ENCODE assay signal across 16 cellular contexts in genomic region chr10:69638642-69639041, GRCh38. TPM values are rescaled to one million over a fixed set of nuclear protein-coding genes. Genes with fewer than 3 reads are reported as not detected.
"Had no signal": no experiment of that assay in that cellular context is flagged by ENCODE, and none has a peak within 500 bp of the region (broad histone marks: within the 10 kb centered on the region; RNA-seq: fewer than 3 reads in every experiment).

No MANE protein-coding gene starts in this region.

- H3K27me3 Mint-ChIP-seq: activated CD8-positive, alpha-beta memory T cell treated with anti-CD3 and anti-CD28 coated beads, Interleukin-2, amount 10 ng/mL, durations not matched to agents 7 days and 5 days had no signal

- H3K4me3 Mint-ChIP-seq: activated CD8-positive, alpha-beta memory T cell treated with anti-CD3 and anti-CD28 coated beads, Interleukin-2, amount 10 ng/mL, durations not matched to agents 7 days and 5 days; activated CD8-positive, alpha-beta T cell treated with anti-CD3 and anti-CD28 coated beads, Interleukin-2, amount 10 ng/mL, durations not matched to agents 7 days and 5 days; activated naive CD4-positive, alpha-beta T cell treated with anti-CD3 and anti-CD28 coated beads, Interleukin-2, amount 10 ng/mL, durations not matched to agents 7 days and 5 days; activated T-cell treated with anti-CD3 and anti-CD28 coated beads, Interleukin-2, amount 50 U/mL, for 24 hours; activated T-helper 1 cell treated with anti-CD3 and anti-CD28 coated beads, Interleukin-12 subunit alpha, Interleukin-12 subunit beta, Interleukin-2, Interleukin-4 antibody, amounts not matched to agents 30 ng/mL and 10 ng/mL and 1 ng/mL, durations not matched to agents 14 hours and 24 hours and 36 hours; IgD-negative memory B cell; T-helper 1 cell treated with Interleukin-12 subunit alpha and Interleukin-12 subunit beta and Interleukin-4 antibody, amounts not matched to agents 30 μg/mL and 1 μg/mL, for 36 hours; WTC11 had no signal

- H3K4me1 ChIP-seq: breast epithelium, SJCRH30 had no signal

- H3K36me3 Mint-ChIP-seq: activated CD8-positive, alpha-beta memory T cell treated with anti-CD3 and anti-CD28 coated beads, Interleukin-2, amount 10 ng/mL, durations not matched to agents 7 days and 5 days; activated naive CD4-positive, alpha-beta T cell treated with anti-CD3 and anti-CD28 coated beads, Interleukin-2, amount 10 ng/mL, durations not matched to agents 7 days and 5 days; IgD-negative memory B cell had no signal

- H3K9me3 Mint-ChIP-seq: activated naive CD4-positive, alpha-beta T cell treated with anti-CD3 and anti-CD28 coated beads, Interleukin-2, amount 10 ng/mL, durations not matched to agents 7 days and 5 days; activated T-cell treated with anti-CD3 and anti-CD28 coated beads, Interleukin-2, amount 50 U/mL, for 24 hours; activated T-helper 1 cell treated with anti-CD3 and anti-CD28 coated beads, Interleukin-12 subunit alpha, Interleukin-12 subunit beta, Interleukin-2, Interleukin-4 antibody, amounts not matched to agents 30 ng/mL and 10 ng/mL and 1 ng/mL, durations not matched to agents 14 hours and 24 hours and 36 hours; T-helper 1 cell treated with Interleukin-12 subunit alpha and Interleukin-12 subunit beta and Interleukin-4 antibody, amounts not matched to agents 30 μg/mL and 1 μg/mL, for 36 hours had no signal

- H3K9me3 ChIP-seq: breast epithelium, SJCRH30 had no signal

- H3K27ac Mint-ChIP-seq: activated CD8-positive, alpha-beta memory T cell treated with anti-CD3 and anti-CD28 coated beads, Interleukin-2, amount 10 ng/mL, durations not matched to agents 7 days and 5 days; activated CD8-positive, alpha-beta T cell treated with anti-CD3 and anti-CD28 coated beads, Interleukin-2, amount 10 ng/mL, durations not matched to agents 7 days and 5 days; activated naive CD4-positive, alpha-beta T cell treated with anti-CD3 and anti-CD28 coated beads, Interleukin-2, amount 10 ng/mL, durations not matched to agents 7 days and 5 days; activated T-cell treated with anti-CD3 and anti-CD28 coated beads, Interleukin-2, amount 50 U/mL, for 24 hours; activated T-helper 1 cell treated with anti-CD3 and anti-CD28 coated beads, Interleukin-12 subunit alpha, Interleukin-12 subunit beta, Interleukin-2, Interleukin-4 antibody, amounts not matched to agents 30 ng/mL and 10 ng/mL and 1 ng/mL, durations not matched to agents 14 hours and 24 hours and 36 hours; IgD-negative memory B cell; T-helper 1 cell treated with Interleukin-12 subunit alpha and Interleukin-12 subunit beta and Interleukin-4 antibody, amounts not matched to agents 30 μg/mL and 1 μg/mL, for 36 hours had no signal

- H3K36me3 ChIP-seq: breast epithelium, SJCRH30 had no signal

- H3K9ac ChIP-seq: KMS-11 had no signal

- H3K4me1 Mint-ChIP-seq: activated CD8-positive, alpha-beta memory T cell treated with anti-CD3 and anti-CD28 coated beads, Interleukin-2, amount 10 ng/mL, durations not matched to agents 7 days and 5 days; activated naive CD4-positive, alpha-beta T cell treated with anti-CD3 and anti-CD28 coated beads, Interleukin-2, amount 10 ng/mL, durations not matched to agents 7 days and 5 days; IgD-negative memory B cell had no signal

- H3K27me3 ChIP-seq: breast epithelium, SJCRH30 had no signal

- DNase-seq: activated gamma-delta T cell, NCI-H2107, NCI-H510A, NCI-H526 treated with DMSO at 0.1 percent for 48 hours had no signal

- H3K4me3 ChIP-seq: breast epithelium, SJCRH30 had no signal

- H3K27ac ChIP-seq: breast epithelium, KMS-11, SJCRH30 had no signal

RNA-seq across cellular contexts. Expression of gene FAM241B, which starts 8.6 kb away (rescaled TPM):
- total RNA-seq: OCI-LY7 had no signal
